8 cellular contexts compared by ENCODE assay signal in genomic region chr10:97534746-97535367, GRCh38. TPM values are rescaled to one million over a fixed set of nuclear protein-coding genes. Genes with fewer than 3 reads are reported as not detected.
DNase-seq lines count a peak whose midpoint lies in the region; ATAC-seq and TF ChIP-seq lines count a peak whose summit lies in the region.

No MANE protein-coding gene starts in this region.

- no peaks in the 10 kb centered on the region for H3K9me3 ChIP-seq in OCI-LY7 (ENCODE audit: low read length)

- peaks cover 0 to 4% of the 10 kb centered on the region in 2 donors for H3K27me3 Mint-ChIP-seq in natural killer cell (ENCODE audit: low read depth in 2 of 2)

- POLR2A ChIA-PET in OCI-LY7 (lab: Charles Lee), result interaction anchor here (0.5 to 0.8 kb wide), 2 partner anchors 11 to 170 kb away, joined by 3 to 4 read pairs; no protein-coding TSS in a partner anchor

- no peaks in the 10 kb centered on the region for H3K4me1 ChIP-seq in OCI-LY7 (ENCODE audit: insufficient read depth, low read length, poor library complexity, severe bottlenecking)

- DNase-seq in activated CD4-positive, CD25-positive, alpha-beta regulatory T cell (lab: John Stamatoyannopoulos, UW), result no peak
- DNase-seq in OCI-LY7 (ENCODE audit: low spot score) (peak; percentile 40), cardiac fibroblast (ENCODE audit: low read depth in 2 of 2) (peak; percentile 52 to 56), natural killer cell (no peak), mucosa of gallbladder (ENCODE audit: low spot score) (no peak), DMS114 treated with DMSO at 0.1 percent for 48 hours (lab: John Stamatoyannopoulos, UW; ENCODE audit: unreplicated experiment) (no peak)

- no peak overlapping the region for H3K27ac Mint-ChIP-seq in natural killer cell

- no peaks in the 10 kb centered on the region for H3K9me3 Mint-ChIP-seq in natural killer cell

- CTCF ChIA-PET in OCI-LY7 (lab: Charles Lee; ENCODE audit: unreplicated experiment), result interaction anchor here (1.5 kb wide), 1 partner anchor 38 kb away, joined by 3 read pairs; the partner anchor contains the start of gene ANKRD2

- H3K4me3 Mint-ChIP-seq in natural killer cell, result no peak overlapping the region

- intact Hi-C loops in OCI-LY7 (cut with micrococcal nuclease; ENCODE audit: unreplicated experiment) (loop anchor here (2.0 kb wide), 1 partner anchor 78 kb away; no protein-coding TSS in a partner anchor), natural killer cell (cut with micrococcal nuclease) (no loop called here)

- H3K9me2 ChIP-seq in OCI-LY7 (ENCODE audit: insufficient read depth, low read length), result no peaks in the 10 kb centered on the region

- H2AFZ ChIP-seq in OCI-LY7 (ENCODE audit: low read length), result no peak overlapping the region

- H4K20me1 ChIP-seq in OCI-LY7 (ENCODE audit: insufficient read depth, low read length), result no peaks in the 10 kb centered on the region

- H3K27ac ChIP-seq in OCI-LY7 (ENCODE audit: low read depth, low read length, poor library complexity, severe bottlenecking), result no peak overlapping the region

- H3K36me3 ChIP-seq in OCI-LY7 (ENCODE audit: insufficient read depth, low read length), result no peaks in the 10 kb centered on the region

- no TSS peak for BruUV-seq in OCI-LY7 (replicated peaks; lab: Mats Ljungman, UMichigan)

- TF ChIP-seq CTCF in OCI-LY7 (conservative IDR thresholded peaks at IDR 0.05; ENCODE audit: low read length), result peak; percentile 80
- peak; percentile 67 for TF ChIP-seq CTCF in cardiac fibroblast (IDR thresholded peaks at IDR 0.05; ENCODE audit: low read depth, low read length)
- peak; percentile 22 for TF ChIP-seq CTCF in natural killer cell (IDR thresholded peaks at IDR 0.05)

- no peaks in the 10 kb centered on the region for H3K4me1 Mint-ChIP-seq in natural killer cell

- H3K79me2 ChIP-seq in OCI-LY7 (ENCODE audit: insufficient read depth, low read depth, low read length), result no peaks in the 10 kb centered on the region

- peak; percentile 51 to 67 for ATAC-seq in activated CD4-positive, CD25-positive, alpha-beta regulatory T cell treated with anti-CD3 and anti-CD28 coated beads, Interleukin-2, amount 50 U/mL, for 24 hours
- ATAC-seq in natural killer cell, result peak in 2 of 3 donors; percentile 40 to 57
- ATAC-seq in HG02870 (IDR thresholded peaks at IDR 0.05; ENCODE audit: unreplicated experiment), result no peak

- H3K4me3 ChIP-seq in OCI-LY7 (ENCODE audit: low read depth, low read length, poor library complexity, severe bottlenecking) (no peak overlapping the region), cardiac fibroblast (replicated peaks in 1 of 2; ENCODE audit: low read depth in 2 of 2, low read length in 2 of 2) (no peak overlapping the region)

- no peaks in the 10 kb centered on the region for H3K36me3 Mint-ChIP-seq in natural killer cell

- H3K4me2 ChIP-seq in OCI-LY7 (ENCODE audit: low read length), result no peak overlapping the region

RNA-seq across cellular contexts. Expression of gene UBTD1, which starts 36.1 kb away (rescaled TPM):
- total RNA-seq in OCI-LY7 (2014; rRNA removed; shearing (Covaris generic)), result 1.1 and 1.4 TPM in 2 replicates
- total RNA-seq in OCI-LY7 (2022) (2.0 and 2.2 TPM in 2 replicates), natural killer cell (1 to 10 TPM in 1 of 3 donors, under 1 TPM in 2; 0.70 to 1.1 (median 0.75) TPM), mucosa of gallbladder (13.8 TPM)

RNA-seq across cellular contexts. Expression of gene MMS19, which starts 36.6 kb away (rescaled TPM):
- 74.4 and 95.7 TPM in 2 replicates for total RNA-seq in OCI-LY7 (2014; rRNA removed; shearing (Covaris generic))
- 74.8 and 90.3 TPM in 2 replicates for total RNA-seq in OCI-LY7 (2022)
- 10 to 100 TPM; 53.8 to 68.4 (median 61.7) TPM for total RNA-seq in natural killer cell
- total RNA-seq in mucosa of gallbladder, result 48.1 TPM

RNA-seq across cellular contexts. Expression of gene ANKRD2, which starts 37.7 kb away (rescaled TPM):
- total RNA-seq in OCI-LY7 (2014; rRNA removed; shearing (Covaris generic)), result not detected in 2 replicates
- not detected in 2 replicates for total RNA-seq in OCI-LY7 (2022)
- not detected for total RNA-seq in natural killer cell
- total RNA-seq in mucosa of gallbladder, result 2.3 TPM

RNA-seq across cellular contexts. Expression of gene HOGA1, which starts 49.3 kb away (rescaled TPM):
- not detected in 2 replicates for total RNA-seq in OCI-LY7 (2014; rRNA removed; shearing (Covaris generic))
- total RNA-seq in OCI-LY7 (2022), result 0.25 TPM in 1 of 2 replicates, not detected in the other
- not detected for total RNA-seq in natural killer cell
- 13.3 TPM for total RNA-seq in mucosa of gallbladder

RNA-seq across cellular contexts. Expression of gene C10orf62, which starts 54.7 kb away (rescaled TPM):
- total RNA-seq in OCI-LY7 (2014; rRNA removed; shearing (Covaris generic)), result not detected in 2 replicates
- total RNA-seq in OCI-LY7 (2022), result not detected in 2 replicates
- total RNA-seq in natural killer cell, result under 1 TPM in 1 of 3 donors, not detected in 2; 0.32 TPM
- total RNA-seq in mucosa of gallbladder, result 1.0 TPM

Comparison
In these comparisons a context has a peak if more than half of its experiments do, and no peak if none do; other contexts are left out.
1. DNase-seq: peak in OCI-LY7 (single experiment) and cardiac fibroblast (2 of 2); none in activated CD4-positive, CD25-positive, alpha-beta regulatory T cell (0 of 4), natural killer cell (single experiment), mucosa of gallbladder (single experiment) and DMS114 treated with DMSO at 0.1 percent for 48 hours (single experiment).
2. CTCF ChIP-seq: peak in every context shown above with its lines; median percentile 80 in OCI-LY7; 67 in cardiac fibroblast; 22 in natural killer cell.